In the genomic region with DNA sequence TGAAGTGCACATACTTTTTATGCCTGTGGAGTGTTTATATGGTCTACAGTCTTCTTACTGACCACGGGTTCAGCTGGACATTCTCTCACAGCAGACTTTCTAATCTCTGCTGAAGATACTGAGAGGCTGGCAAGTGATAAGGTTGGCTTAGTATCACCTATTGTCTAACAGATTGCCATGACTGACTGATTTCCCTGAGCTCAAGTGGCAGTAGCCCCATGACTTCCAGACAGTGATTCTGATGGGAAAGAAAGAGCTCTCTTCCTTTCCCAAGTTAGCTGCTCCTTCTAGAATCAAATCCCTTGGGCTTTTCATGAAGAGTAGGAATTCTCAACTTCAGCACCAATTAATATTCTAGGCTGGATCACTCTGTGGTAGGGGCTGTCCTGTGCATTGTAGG, we compare ENCODE assay signal across 32 cellular contexts.
"Had no signal": no experiment of that assay in that cellular context is flagged by ENCODE, and none has a peak within 500 bp of the region (broad histone marks: within the 10 kb centered on the region; RNA-seq: fewer than 3 reads in every experiment).

No MANE protein-coding gene starts in this region.

- DNase-seq: Karpas-422, Kasumi-1, MG63, MV-4-11, NCI-H1048, NCI-H1092, NCI-H1092 treated with DMSO at 0.1 percent for 48 hours, NCI-H1105, NCI-H1105 treated with DMSO at 0.1 percent for 48 hours, NCI-H1417 treated with DMSO at 0.1 percent for 48 hours, NCI-H1436, NCI-H1436 treated with DMSO at 0.1 percent for 48 hours, NCI-H146, NCI-H1694, NCI-H1694 treated with DMSO at 0.1 percent for 48 hours, NCI-H187, NCI-H187 treated with DMSO at 0.1 percent for 48 hours, NCI-H1930, NCI-H2029, NCI-H2029 treated with DMSO at 0.1 percent for 48 hours, NCI-H2081, NCI-H2081 treated with DMSO at 0.1 percent for 48 hours, NCI-H2107, NCI-H2171, NCI-H2171 treated with DMSO at 0.1 percent for 48 hours, NCI-H2227 treated with DMSO at 0.1 percent for 48 hours, NCI-H226, NCI-H345, NCI-H446, NCI-H446 treated with DMSO at 0.1 percent for 48 hours, NCI-H510A, NCI-H524 had no signal

- H3K36me3 ChIP-seq: MG63 had no signal

- H3K27me3 ChIP-seq: MG63 had no signal

- H3K4me3 ChIP-seq: MG63 had no signal

- H3K9me3 ChIP-seq: MG63 had no signal
